8 cellular contexts compared by ENCODE assay signal in genomic region chr16:49857423-49858181, GRCh38. TPM values are rescaled to one million over a fixed set of nuclear protein-coding genes. Genes with fewer than 3 reads are reported as not detected.
DNase-seq lines count a peak whose midpoint lies in the region; TF ChIP-seq lines count a peak whose summit lies in the region.

No MANE protein-coding gene starts in this region.

- no peak for TF ChIP-seq EP300 in Ishikawa (IDR thresholded peaks at IDR 0.05; ENCODE audit: borderline replicate concordance)

- no peaks in the 10 kb centered on the region for H3K36me3 ChIP-seq in Caco-2 (ENCODE audit: control insufficient read depth, insufficient read depth, low read length)
- no peaks in the 10 kb centered on the region for H3K36me3 ChIP-seq in brain microvascular endothelial cell (replicated peaks)

- in situ Hi-C loops in brain microvascular endothelial cell (cut with HindIII; ENCODE audit: low pct_ligation_motif_present, low sequenced_read_pairs), result no loop called here

- H3K4me1 Mint-ChIP-seq in Caco-2 (ENCODE audit: low read depth, unreplicated experiment), result peaks cover 14% of the 10 kb centered on the region

- H3K4me1 ChIP-seq in Caco-2, result peaks cover 30% of the 10 kb centered on the region

- H3K4me3 ChIP-seq in Caco-2 (ENCODE audit: low read depth, low read length), result peak overlapping the region; percentile 30
- H3K4me3 ChIP-seq in brain microvascular endothelial cell (ENCODE audit: low read depth, low read length), result peak overlapping the region; percentile 53

- intact Hi-C loops in Caco-2 (cut with micrococcal nuclease; ENCODE audit: unreplicated experiment), result loop anchor here (1.0 kb wide), 2 partner anchors 43 to 65 kb away; no protein-coding TSS in a partner anchor

- H3K27ac Mint-ChIP-seq in Caco-2 (ENCODE audit: unreplicated experiment), result no peak overlapping the region

- CTCF ChIA-PET in Caco-2 (lab: Charles Lee), result interaction anchor here (0.5 to 5.0 kb wide), 21 partner anchors 9 to 1522 kb away, joined by 3 to 91 read pairs (median 5); partner anchors contain the start of gene CNEP1R1

- POLR2A ChIA-PET in Caco-2 (lab: Charles Lee), result interaction anchor here (0.5 to 0.6 kb wide), 2 partner anchors 36 to 42 kb away, joined by 3 read pairs; no protein-coding TSS in a partner anchor

- H3K4me3 Mint-ChIP-seq in Caco-2 (ENCODE audit: unreplicated experiment), result peak overlapping the region; percentile 86

- peaks cover 25% of the 10 kb centered on the region for H3K27me3 Mint-ChIP-seq in Caco-2 (ENCODE audit: insufficient read depth, unreplicated experiment)

- H3K9me3 ChIP-seq in Caco-2, result no peaks in the 10 kb centered on the region

- DNase-seq in Caco-2 (peak; percentile 75 to 83), SKM-1 (lab: John Stamatoyannopoulos, UW; ENCODE audit: unreplicated experiment) (peak; percentile 38), brain microvascular endothelial cell (peak; percentile 46), iris pigment epithelial cell (ENCODE audit: low read depth) (peak; percentile 47), DMS79 (lab: John Stamatoyannopoulos, UW) (no peak), mesenteric fat pad (ENCODE audit: low spot score) (no peak)
- peak in 2 of 3 donors; percentile 22 to 45 for DNase-seq in stimulated activated CD4-positive, alpha-beta T cell treated with anti-CD3 and anti-CD28 coated beads, Interleukin-12 subunit alpha, Interleukin-12 subunit beta, amount 100 ng/mL, for 48 hours (ENCODE audit: low read depth in 2 of 3, low spot score in 1 of 3)

- peak; percentile 49 for TF ChIP-seq RAD21 in Ishikawa (IDR thresholded peaks at IDR 0.05; ENCODE audit: low read depth)

- H3K27me3 ChIP-seq in Caco-2 (replicated peaks; ENCODE audit: control insufficient read depth, insufficient read depth, low read length) (peaks cover 6% of the 10 kb centered on the region), brain microvascular endothelial cell (replicated peaks) (peaks cover 2% of the 10 kb centered on the region)

- H3K27ac ChIP-seq in brain microvascular endothelial cell, result no peak overlapping the region

- BruUV-seq in Caco-2 (replicated peaks; lab: Mats Ljungman, UMichigan), result no TSS peak

- H3K9me3 Mint-ChIP-seq in Caco-2 (ENCODE audit: unreplicated experiment), result no peaks in the 10 kb centered on the region

- TF ChIP-seq CTCF in Caco-2 (IDR thresholded peaks at IDR 0.05; ENCODE audit: insufficient read depth in 1 of 2, low read depth in 1 of 2, low read length in 1 of 2, severe bottlenecking in 1 of 2, unreplicated experiment in 1 of 2) (peak; percentile 92 to 96), brain microvascular endothelial cell (IDR thresholded peaks at IDR 0.05; ENCODE audit: low read depth, low read length, missing control alignments) (peak; percentile 90)

- no peaks in the 10 kb centered on the region for H3K36me3 Mint-ChIP-seq in Caco-2 (ENCODE audit: insufficient read depth, unreplicated experiment)

TF ChIP-seq in Ishikawa, 13 proteins besides CTCF, POLR2A, EP300 and RAD21:
- peak; percentile 31 for TF ChIP-seq TAF1 (IDR thresholded peaks at IDR 0.05; ENCODE audit: low read depth)
- TF ChIP-seq NFIC (IDR thresholded peaks at IDR 0.05), result no peak
- TF ChIP-seq EGR1 (IDR thresholded peaks at IDR 0.05), result no peak
- no peak for TF ChIP-seq YY1 (IDR thresholded peaks at IDR 0.05; ENCODE audit: low read depth)
- TF ChIP-seq FOXM1 (IDR thresholded peaks at IDR 0.05; ENCODE audit: borderline replicate concordance, low read depth), result peak; percentile 34; the same call in 1 of the 2 replicates
- peak; percentile 61; the same call in 1 of the 2 replicates for TF ChIP-seq ZBTB7A (IDR thresholded peaks at IDR 0.05; ENCODE audit: low read depth)
- 0 out of 2 replicates have a peak, but pooled peaks have one; percentile 35 for TF ChIP-seq TCF12 (IDR thresholded peaks at IDR 0.05; ENCODE audit: low read depth)
- TF ChIP-seq CEBPB (IDR thresholded peaks at IDR 0.05), result no peak
- TF ChIP-seq, protein P1, sequence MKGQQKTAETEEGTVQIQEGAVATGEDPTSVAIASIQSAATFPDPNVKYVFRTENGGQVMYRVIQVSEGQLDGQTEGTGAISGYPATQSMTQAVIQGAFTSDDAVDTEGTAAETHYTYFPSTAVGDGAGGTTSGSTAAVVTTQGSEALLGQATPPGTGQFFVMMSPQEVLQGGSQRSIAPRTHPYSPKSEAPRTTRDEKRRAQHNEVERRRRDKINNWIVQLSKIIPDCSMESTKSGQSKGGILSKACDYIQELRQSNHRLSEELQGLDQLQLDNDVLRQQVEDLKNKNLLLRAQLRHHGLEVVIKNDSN (IDR thresholded peaks at IDR 0.05), result no peak
- no peak for TF ChIP-seq MAX (IDR thresholded peaks at IDR 0.05)
- TF ChIP-seq, protein P2, sequence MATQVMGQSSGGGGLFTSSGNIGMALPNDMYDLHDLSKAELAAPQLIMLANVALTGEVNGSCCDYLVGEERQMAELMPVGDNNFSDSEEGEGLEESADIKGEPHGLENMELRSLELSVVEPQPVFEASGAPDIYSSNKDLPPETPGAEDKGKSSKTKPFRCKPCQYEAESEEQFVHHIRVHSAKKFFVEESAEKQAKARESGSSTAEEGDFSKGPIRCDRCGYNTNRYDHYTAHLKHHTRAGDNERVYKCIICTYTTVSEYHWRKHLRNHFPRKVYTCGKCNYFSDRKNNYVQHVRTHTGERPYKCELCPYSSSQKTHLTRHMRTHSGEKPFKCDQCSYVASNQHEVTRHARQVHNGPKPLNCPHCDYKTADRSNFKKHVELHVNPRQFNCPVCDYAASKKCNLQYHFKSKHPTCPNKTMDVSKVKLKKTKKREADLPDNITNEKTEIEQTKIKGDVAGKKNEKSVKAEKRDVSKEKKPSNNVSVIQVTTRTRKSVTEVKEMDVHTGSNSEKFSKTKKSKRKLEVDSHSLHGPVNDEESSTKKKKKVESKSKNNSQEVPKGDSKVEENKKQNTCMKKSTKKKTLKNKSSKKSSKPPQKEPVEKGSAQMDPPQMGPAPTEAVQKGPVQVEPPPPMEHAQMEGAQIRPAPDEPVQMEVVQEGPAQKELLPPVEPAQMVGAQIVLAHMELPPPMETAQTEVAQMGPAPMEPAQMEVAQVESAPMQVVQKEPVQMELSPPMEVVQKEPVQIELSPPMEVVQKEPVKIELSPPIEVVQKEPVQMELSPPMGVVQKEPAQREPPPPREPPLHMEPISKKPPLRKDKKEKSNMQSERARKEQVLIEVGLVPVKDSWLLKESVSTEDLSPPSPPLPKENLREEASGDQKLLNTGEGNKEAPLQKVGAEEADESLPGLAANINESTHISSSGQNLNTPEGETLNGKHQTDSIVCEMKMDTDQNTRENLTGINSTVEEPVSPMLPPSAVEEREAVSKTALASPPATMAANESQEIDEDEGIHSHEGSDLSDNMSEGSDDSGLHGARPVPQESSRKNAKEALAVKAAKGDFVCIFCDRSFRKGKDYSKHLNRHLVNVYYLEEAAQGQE (IDR thresholded peaks at IDR 0.05; ENCODE audit: low read depth), result no peak
- TF ChIP-seq CREB1 (IDR thresholded peaks at IDR 0.05; ENCODE audit: low read depth), result no peak

RNA-seq across cellular contexts. Expression of gene ZNF423, which starts 1.7 kb away (rescaled TPM):
- total RNA-seq in Caco-2 (2022), result 0.07 and 0.20 TPM in 2 replicates
- 13.5 TPM for total RNA-seq in mesenteric fat pad

Comparison
In these comparisons a context has a peak if more than half of its experiments do, and no peak if none do; other contexts are left out.
1. DNase-seq: peak in Caco-2 (2 of 2), SKM-1 (single experiment), brain microvascular endothelial cell (single experiment), iris pigment epithelial cell (single experiment) and stimulated activated CD4-positive, alpha-beta T cell treated with anti-CD3 and anti-CD28 coated beads, Interleukin-12 subunit alpha, Interleukin-12 subunit beta, amount 100 ng/mL, for 48 hours (2 of 3); none in DMS79 (single experiment) and mesenteric fat pad (single experiment).
2. RNA of gene ZNF423, which starts 1.7 kb away (total RNA-seq): 13.5 TPM in mesenteric fat pad (single experiment); 0.07 to 0.20 TPM in Caco-2; every median in the first group is over 10 times any median in the second.